In the genomic region with DNA sequence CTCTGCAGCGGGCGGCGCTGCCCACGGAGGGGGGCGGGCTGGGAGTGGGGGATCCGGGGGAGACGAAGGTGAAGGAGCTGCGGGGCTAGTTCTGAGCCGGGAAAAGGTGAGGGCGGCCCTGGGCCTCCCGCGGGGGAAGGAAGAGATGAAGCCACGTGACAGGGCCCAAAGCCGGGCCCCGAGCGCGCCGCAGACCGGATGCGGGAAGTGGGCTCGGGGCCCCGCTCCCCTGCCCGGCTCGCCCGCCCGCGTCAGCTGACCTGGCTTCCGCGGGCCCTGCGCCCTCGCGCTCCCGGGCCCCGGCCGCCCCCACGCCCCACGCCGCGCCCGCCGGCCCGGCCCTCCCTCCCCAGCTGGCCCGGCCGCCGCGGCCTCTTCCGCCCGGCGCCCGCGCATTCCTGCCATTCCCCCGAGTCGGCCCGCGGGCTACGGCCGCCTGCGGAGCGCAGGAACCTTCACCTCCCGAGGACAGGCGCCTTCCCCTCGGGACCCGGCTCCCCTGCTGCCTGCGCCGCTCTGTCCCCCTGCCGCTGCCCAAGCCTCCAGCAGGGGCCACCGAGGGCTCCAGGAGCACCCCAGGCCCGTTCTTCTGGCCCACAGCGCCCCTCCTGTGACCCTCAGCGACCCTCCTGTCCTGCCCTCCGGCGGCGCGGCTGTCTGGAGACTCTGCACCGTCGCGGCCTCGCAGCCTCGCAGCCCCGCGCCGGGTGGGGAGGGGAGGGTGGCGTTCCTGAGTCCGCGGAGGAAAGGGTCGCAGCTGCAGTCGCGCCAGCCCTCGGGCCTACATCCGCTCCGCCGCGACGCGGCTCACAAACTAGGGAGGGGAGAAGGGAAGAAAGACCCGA, we compare ENCODE assay signal across 8 cellular contexts. TPM values are rescaled to one million over a fixed set of nuclear protein-coding genes. Genes with fewer than 3 reads are reported as not detected.
A peak's percentile ranks its signal among the peaks of the same experiment; 100 is the strongest.
DNase-seq lines count a peak whose midpoint lies in the region; ATAC-seq lines count a peak whose summit lies in the region.

No MANE protein-coding gene starts in this region.

- peak overlapping the region; percentile 63 for H3K4me3 ChIP-seq in mononuclear cell (ENCODE audit: low read length)

- ATAC-seq in HG02938 (IDR thresholded peaks at IDR 0.05; ENCODE audit: unreplicated experiment) = peak; percentile 48

- H3K4me1 ChIP-seq in mononuclear cell (ENCODE audit: insufficient read depth, low read length) = peaks cover 77% of the 10 kb centered on the region

- H3K27ac ChIP-seq in epithelial cell of prostate = peak overlapping the region; percentile 59

- peak; percentile 10 for DNase-seq in NCI-H748 (lab: John Stamatoyannopoulos, UW; ENCODE audit: unreplicated experiment)
- DNase-seq in NCI-H748 treated with DMSO at 0.1 percent for 48 hours (lab: John Stamatoyannopoulos, UW) = no peak
- DNase-seq in NCI-H774 (lab: John Stamatoyannopoulos, UW) = peak; percentile 83
- peak; percentile 60 for DNase-seq in activated T-cell treated with anti-CD3 and anti-CD28 coated beads for 24 hours (ENCODE audit: low read depth)
- no peak for DNase-seq in epithelial cell of prostate (ENCODE audit: low read depth, low spot score)
- peak; percentile 28 to 59 for DNase-seq in stimulated activated CD8-positive, alpha-beta memory T cell treated with anti-CD3 and anti-CD28 coated beads, Interleukin-4, amount 100 ng/mL, for 4 hours (ENCODE audit: low read depth in 2 of 2, low spot score in 1 of 2)

- H3K27me3 ChIP-seq in mononuclear cell (ENCODE audit: insufficient read depth, low read length) = no peaks in the 10 kb centered on the region

- H3K9me3 ChIP-seq in mononuclear cell (ENCODE audit: low read depth, low read length) = no peaks in the 10 kb centered on the region

RNA-seq across cellular contexts. Expression of a gene that starts 20.4 kb away (rescaled TPM):
- 8.4 TPM for total RNA-seq in mononuclear cell

Comparison
In these comparisons a context has a peak if more than half of its experiments do, and no peak if none do; other contexts are left out.
1. DNase-seq: peak in NCI-H748 (single experiment), NCI-H774 (single experiment), activated T-cell treated with anti-CD3 and anti-CD28 coated beads for 24 hours (single experiment) and stimulated activated CD8-positive, alpha-beta memory T cell treated with anti-CD3 and anti-CD28 coated beads, Interleukin-4, amount 100 ng/mL, for 4 hours (2 of 2); none in NCI-H748 treated with DMSO at 0.1 percent for 48 hours (single experiment) and epithelial cell of prostate (single experiment).